ENCODE assay signal across 18 cellular contexts in the genomic region with DNA sequence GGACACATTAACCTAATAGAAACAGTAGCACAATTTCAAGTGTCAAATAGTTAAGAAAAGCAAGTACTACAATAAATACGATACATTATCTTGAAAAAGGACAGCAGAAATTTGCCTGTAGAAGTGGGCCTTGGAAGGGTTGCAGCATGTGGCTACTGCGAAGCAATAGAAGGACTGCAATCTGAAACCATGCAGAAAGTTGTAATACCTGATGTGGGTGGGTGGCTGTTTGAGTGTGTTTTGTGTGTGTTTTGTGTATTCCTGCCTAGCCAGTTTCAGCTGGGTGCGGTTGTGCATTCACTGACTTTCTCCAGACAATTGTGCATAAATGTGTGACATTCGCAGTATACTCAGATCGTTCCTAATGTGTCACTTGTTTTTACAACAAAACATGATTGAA.
DNase-seq lines count a peak whose midpoint lies in the region; ATAC-seq and TF ChIP-seq lines count a peak whose summit lies in the region.
"Had no signal": no experiment of that assay in that cellular context is flagged by ENCODE, and none has a peak within 500 bp of the region (broad histone marks: within the 10 kb centered on the region; RNA-seq: fewer than 3 reads in every experiment).

No MANE protein-coding gene starts in this region.

- ATAC-seq in GM23338 (no peak), GM19351 (IDR thresholded peaks at IDR 0.05; ENCODE audit: unreplicated experiment) (no peak), foreskin keratinocyte (no peak)

- no peak overlapping the region for H3K4me3 ChIP-seq in GM23338
- H3K4me3 ChIP-seq in ectodermal cell (ENCODE audit: insufficient read depth, low read depth, low read length): no peak overlapping the region
- no peak overlapping the region for H3K4me3 ChIP-seq in thyroid gland (replicated peaks in 1 of 3)
- H3K4me3 ChIP-seq: SJSA1 had no signal

- no peaks in the 10 kb centered on the region for H3K9me2 ChIP-seq in GM23338 (ENCODE audit: insufficient read depth)

- WGBS in ectodermal cell, 2 experiments: 91 to 98% methylated on average over 5 of the region's 5 CpGs
- 39 to 44% methylated on average over 5 of the region's 5 CpGs for WGBS in thyroid gland, 2 donors

- intact Hi-C loops in thyroid gland (cut with DNase I): no loop called here
- intact Hi-C loops in activated T-helper 2 cell treated with anti-CD3 and anti-CD28 coated beads, Interferon-gamma antibody, Interleukin-2, Interleukin-4, amounts not matched to agents 10 μg/mL and 5 μg/mL and 100 μg/mL, durations not matched to agents 14 hours and 24 hours and 36 hours (cut with micrococcal nuclease): no loop called here

- DNase-seq in GM23338 (ENCODE audit: low spot score) (no peak), NCI-H2029 (lab: John Stamatoyannopoulos, UW) (peak; percentile 18), thyroid gland (peak; percentile 61 to 74), foreskin keratinocyte (no peak)
- DNase-seq in activated T-helper 2 cell treated with anti-CD3 and anti-CD28 coated beads, Interferon-gamma antibody, Interleukin-2, Interleukin-4, amounts not matched to agents 10 μg/mL and 5 μg/mL and 100 μg/mL, durations not matched to agents 14 hours and 24 hours and 36 hours (ENCODE audit: low spot score): no peak
- DNase-seq: ACHN; BE2C; Calu3; CD4-positive, alpha-beta memory T cell; Karpas-422; NCI-H1105; NCI-H1694 treated with DMSO at 0.1 percent for 48 hours; NCI-H510A; NCI-H774; SW 1271 had no signal

- H3K9me3 ChIP-seq in ectodermal cell (ENCODE audit: control insufficient read depth, low read length): no peaks in the 10 kb centered on the region
- no peaks in the 10 kb centered on the region for H3K9me3 ChIP-seq in thyroid gland
- H3K9me3 ChIP-seq: BE2C, SJSA1 had no signal

- H3K4me1 ChIP-seq in GM23338 (ENCODE audit: insufficient read depth) (peaks cover 55% of the 10 kb centered on the region), ectodermal cell (ENCODE audit: control insufficient read depth, insufficient read depth, low read length) (peaks cover 5% of the 10 kb centered on the region), thyroid gland (peaks cover 6 to 9% of the 10 kb centered on the region in 2 donors), foreskin keratinocyte (no peaks in the 10 kb centered on the region)
- H3K4me1 ChIP-seq: SJSA1 had no signal

- TF ChIP-seq POLR2A in thyroid gland (IDR thresholded peaks at IDR 0.05): no peak

- H3K36me3 ChIP-seq in GM23338 (ENCODE audit: insufficient read depth): no peaks in the 10 kb centered on the region
- H3K36me3 ChIP-seq in ectodermal cell (ENCODE audit: control insufficient read depth, insufficient read depth, low read length): no peaks in the 10 kb centered on the region
- no peaks in the 10 kb centered on the region for H3K36me3 ChIP-seq in thyroid gland
- H3K36me3 ChIP-seq: BE2C, SJSA1 had no signal

- H3K36me3 Mint-ChIP-seq in GM23338 (ENCODE audit: low read depth): peaks cover 25% of the 10 kb centered on the region
- peaks cover 3% of the 10 kb centered on the region for H3K36me3 Mint-ChIP-seq in activated T-helper 2 cell treated with anti-CD3 and anti-CD28 coated beads, Interferon-gamma antibody, Interleukin-2, Interleukin-4, amounts not matched to agents 10 μg/mL and 5 μg/mL and 100 μg/mL, durations not matched to agents 14 hours and 24 hours and 36 hours (ENCODE audit: low read depth)

- H3K9me3 Mint-ChIP-seq in GM23338: peaks cover 2% of the 10 kb centered on the region; the same call in 1 of the 3 replicates
- no peaks in the 10 kb centered on the region for H3K9me3 Mint-ChIP-seq in activated T-helper 2 cell treated with anti-CD3 and anti-CD28 coated beads, Interferon-gamma antibody, Interleukin-2, Interleukin-4, amounts not matched to agents 10 μg/mL and 5 μg/mL and 100 μg/mL, durations not matched to agents 14 hours and 24 hours and 36 hours
- H3K9me3 Mint-ChIP-seq: CD4-positive, alpha-beta memory T cell had no signal

- H3K4me1 Mint-ChIP-seq in GM23338: peaks cover 81% of the 10 kb centered on the region
- H3K4me1 Mint-ChIP-seq in activated T-helper 2 cell treated with anti-CD3 and anti-CD28 coated beads, Interferon-gamma antibody, Interleukin-2, Interleukin-4, amounts not matched to agents 10 μg/mL and 5 μg/mL and 100 μg/mL, durations not matched to agents 14 hours and 24 hours and 36 hours (ENCODE audit: low read depth): peaks cover 36% of the 10 kb centered on the region

- H3F3A ChIP-seq in GM23338 (replicated peaks; ENCODE audit: low read depth): 0 out of 2 replicates have a peak, but pooled peaks cover 4% of the 10 kb centered on the region

- peaks cover 95% of the 10 kb centered on the region for H3K79me2 ChIP-seq in GM23338 (replicated peaks; ENCODE audit: insufficient read depth)

- no peak overlapping the region for H3K4me3 Mint-ChIP-seq in GM23338
- no peak overlapping the region for H3K4me3 Mint-ChIP-seq in activated T-helper 2 cell treated with anti-CD3 and anti-CD28 coated beads, Interferon-gamma antibody, Interleukin-2, Interleukin-4, amounts not matched to agents 10 μg/mL and 5 μg/mL and 100 μg/mL, durations not matched to agents 14 hours and 24 hours and 36 hours (ENCODE audit: low read depth)
- H3K4me3 Mint-ChIP-seq: CD4-positive, alpha-beta memory T cell had no signal

- H3K27ac ChIP-seq in GM23338 (ENCODE audit: low read depth) (peak overlapping the region; percentile 12; the same call in 1 of the 2 replicates), ectodermal cell (ENCODE audit: insufficient read depth, low read depth, low read length, poor library complexity, severe bottlenecking) (peak overlapping the region; percentile 5), thyroid gland (no peak overlapping the region), foreskin keratinocyte (no peak overlapping the region)
- H3K27ac ChIP-seq: SJSA1 had no signal

- H2AFZ ChIP-seq in GM23338: no peak overlapping the region

- H3K4me2 ChIP-seq in GM23338: peak overlapping the region; percentile 56

- peaks cover 8% of the 10 kb centered on the region for H3K27me3 Mint-ChIP-seq in GM23338 (ENCODE audit: insufficient read depth, low read depth, poor library complexity)
- H3K27me3 Mint-ChIP-seq in activated T-helper 2 cell treated with anti-CD3 and anti-CD28 coated beads, Interferon-gamma antibody, Interleukin-2, Interleukin-4, amounts not matched to agents 10 μg/mL and 5 μg/mL and 100 μg/mL, durations not matched to agents 14 hours and 24 hours and 36 hours (ENCODE audit: low read depth): no peaks in the 10 kb centered on the region
- H3K27me3 Mint-ChIP-seq: CD4-positive, alpha-beta memory T cell had no signal

- H3K27me3 ChIP-seq in GM23338 (ENCODE audit: insufficient read depth): no peaks in the 10 kb centered on the region
- H3K27me3 ChIP-seq in ectodermal cell (ENCODE audit: control insufficient read depth, insufficient read depth, low read length, poor library complexity, severe bottlenecking): no peaks in the 10 kb centered on the region
- H3K27me3 ChIP-seq in thyroid gland: no peaks in the 10 kb centered on the region
- H3K27me3 ChIP-seq in foreskin keratinocyte: no peaks in the 10 kb centered on the region
- H3K27me3 ChIP-seq: BE2C, SJSA1 had no signal

- peaks cover 19% of the 10 kb centered on the region for H4K20me1 ChIP-seq in GM23338 (replicated peaks; ENCODE audit: insufficient read depth)

- TF ChIP-seq CTCF in GM23338 (conservative IDR thresholded peaks at IDR 0.05; ENCODE audit: low read depth in 2 of 2) (no peak), thyroid gland (IDR thresholded peaks at IDR 0.05) (no peak), foreskin keratinocyte (conservative IDR thresholded peaks at IDR 0.05) (no peak)

- H3K27ac Mint-ChIP-seq in GM23338: peak overlapping the region; percentile 43
- no peak overlapping the region for H3K27ac Mint-ChIP-seq in activated T-helper 2 cell treated with anti-CD3 and anti-CD28 coated beads, Interferon-gamma antibody, Interleukin-2, Interleukin-4, amounts not matched to agents 10 μg/mL and 5 μg/mL and 100 μg/mL, durations not matched to agents 14 hours and 24 hours and 36 hours

TF ChIP-seq in GM23338, 12 proteins besides CTCF, POLR2A, EP300 and RAD21:
- TF ChIP-seq JUNB (IDR thresholded peaks at IDR 0.05; ENCODE audit: unreplicated experiment): no peak
- no peak for TF ChIP-seq EZH2 (IDR thresholded peaks at IDR 0.05; ENCODE audit: low read depth, unreplicated experiment)

Comparison
In these comparisons a context has a peak if more than half of its experiments do, and no peak if none do; other contexts are left out.
1. DNase-seq: peak in NCI-H2029 (single experiment) and thyroid gland (2 of 2); none in GM23338 (single experiment), foreskin keratinocyte (0 of 2) and activated T-helper 2 cell treated with anti-CD3 and anti-CD28 coated beads, Interferon-gamma antibody, Interleukin-2, Interleukin-4, amounts not matched to agents 10 μg/mL and 5 μg/mL and 100 μg/mL, durations not matched to agents 14 hours and 24 hours and 36 hours (single experiment).
2. H3K27ac ChIP-seq: peak in GM23338 (single experiment) and ectodermal cell (single experiment); none in thyroid gland (0 of 3) and foreskin keratinocyte (single experiment).